26 cellular contexts compared by ENCODE assay signal in genomic region chr19:13478576-13478975, GRCh38.
"Had no signal": no experiment of that assay in that cellular context is flagged by ENCODE, and none has a peak within 500 bp of the region (broad histone marks: within the 10 kb centered on the region; RNA-seq: fewer than 3 reads in every experiment).

No MANE protein-coding gene starts in this region.

- ATAC-seq: stimulated activated effector memory CD8-positive, alpha-beta T cell treated with anti-CD3 and anti-CD28 coated beads, Interleukin-12 subunit alpha, Interleukin-12 subunit beta, amount 100 ng/mL, for 72 hours; stimulated activated memory B cell treated with anti-CD40 and anti-IgM and Interleukin-4, amounts not matched to agents 10 μg/mL and 1 μg/mL and 100 μg/mL, for 72 hours; stimulated activated naive B cell treated with anti-CD40 and anti-IgM and Interleukin-4, amounts not matched to agents 10 μg/mL and 1 μg/mL and 100 μg/mL, for 72 hours; stimulated activated naive CD8-positive, alpha-beta T cell treated with anti-CD3 and anti-CD28 coated beads, Interleukin-15, amount 100 ng/mL, for 72 hours; stimulated activated naive CD8-positive, alpha-beta T cell treated with anti-CD3 and anti-CD28 coated beads, Interleukin-15, Interleukin-2, amounts not matched to agents 100 U/mL and 50 U/mL, for 24 hours; upper lobe of right lung had no signal

- DNase-seq: stimulated activated CD4-positive, alpha-beta T cell treated with anti-CD3 and anti-CD28 coated beads, Interleukin-2, amount 100 ng/mL, for 48 hours; stimulated activated CD4-positive, alpha-beta T cell treated with anti-CD3 and anti-CD28 coated beads, Interleukin-4, amount 100 ng/mL, for 1 hour; stimulated activated CD4-positive, alpha-beta T cell treated with anti-CD3 and anti-CD28 coated beads, Interleukin-4, amount 100 ng/mL, for 24 hours; stimulated activated CD4-positive, alpha-beta T cell treated with anti-CD3 and anti-CD28 coated beads, Interleukin-4, amount 100 ng/mL, for 4 hours; stimulated activated CD8-positive, alpha-beta memory T cell treated with anti-CD3 and anti-CD28 coated beads, Interleukin-4, amount 100 ng/mL, for 48 hours; stimulated activated naive B cell treated with anti-CD40 and anti-IgM and Interleukin-4, amounts not matched to agents 10 μg/mL and 1 μg/mL and 100 μg/mL, for 72 hours; stimulated activated naive CD4-positive, alpha-beta T cell; stimulated activated naive CD4-positive, alpha-beta T cell treated with Interleukin-2 at 50 U/mL for 16 hours; stimulated activated naive CD8-positive, alpha-beta T cell treated with anti-CD3 and anti-CD28 coated beads, Interleukin-15, amount 100 ng/mL, for 72 hours; stimulated activated naive CD8-positive, alpha-beta T cell treated with anti-CD3 and anti-CD28 coated beads, Interleukin-15, Interleukin-2, amounts not matched to agents 100 U/mL and 50 U/mL, for 24 hours; stomach; substantia nigra; testis; thyroid gland; tibial artery; transverse colon; trophoblast cell; upper lobe of left lung; upper lobe of right lung; uterus had no signal

- H3K9me3 ChIP-seq: testis, thyroid gland, upper lobe of right lung had no signal

- H3K27ac ChIP-seq: stomach, suprapubic skin, testis, thoracic aorta, thyroid gland, tibial artery, tibial nerve, transverse colon, upper lobe of left lung, upper lobe of right lung, uterus, vagina had no signal

- H3K4me3 ChIP-seq: stomach, suprapubic skin, testis, thoracic aorta, thyroid gland, tibial artery, tibial nerve, transverse colon, upper lobe of left lung, upper lobe of right lung, uterus, vagina had no signal

- H3K4me1 ChIP-seq: stomach, suprapubic skin, testis, thyroid gland, tibial artery, tibial nerve, transverse colon, upper lobe of left lung, upper lobe of right lung, uterus, vagina had no signal

- H3K36me3 ChIP-seq: stomach, suprapubic skin, thoracic aorta, thyroid gland, tibial artery, tibial nerve, transverse colon, upper lobe of left lung, upper lobe of right lung, uterus, vagina had no signal
